17 cellular contexts compared by ENCODE assay signal in the genomic region with DNA sequence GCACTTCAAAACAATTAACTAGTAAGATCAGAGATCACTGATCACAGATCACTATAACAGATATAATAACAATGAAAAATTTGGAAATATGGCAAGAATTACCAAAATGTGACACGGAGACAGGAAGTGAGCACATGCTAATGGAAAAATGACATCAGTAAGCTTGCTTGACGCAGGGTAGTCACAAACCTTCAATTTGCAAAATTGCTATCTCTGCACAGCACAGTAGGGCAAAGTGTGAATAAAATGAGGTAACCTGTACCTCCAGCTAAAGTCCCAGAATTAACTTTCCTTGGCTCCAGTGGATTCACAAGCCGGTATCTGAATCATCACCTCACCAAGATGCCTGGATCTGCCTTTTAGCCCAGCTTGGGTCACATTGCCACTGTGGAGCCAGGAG. TPM values are rescaled to one million over a fixed set of nuclear protein-coding genes. Genes with fewer than 3 reads are reported as not detected.
DNase-seq lines count a peak whose midpoint lies in the region; ATAC-seq and TF ChIP-seq lines count a peak whose summit lies in the region.
"Had no signal": no experiment of that assay in that cellular context is flagged by ENCODE, and none has a peak within 500 bp of the region (broad histone marks: within the 10 kb centered on the region; RNA-seq: fewer than 3 reads in every experiment).

No MANE protein-coding gene starts in this region.

- no peak overlapping the region for H3K4me3 ChIP-seq in left ventricle myocardium inferior
- no peak overlapping the region for H3K4me3 ChIP-seq in heart right ventricle
- H3K4me3 ChIP-seq in esophagus muscularis mucosa: no peak overlapping the region
- no peak overlapping the region for H3K4me3 ChIP-seq in rectal smooth muscle tissue (ENCODE audit: low read length)
- no peak overlapping the region for H3K4me3 ChIP-seq in suprapubic skin
- H3K4me3 ChIP-seq: BLaER1 had no signal

- peaks cover 24% of the 10 kb centered on the region for H3K27me3 ChIP-seq in left ventricle myocardium inferior (ENCODE audit: low read depth)
- peaks cover 0 to 21% (median 0%) of the 10 kb centered on the region in 7 donors for H3K27me3 ChIP-seq in heart right ventricle
- peaks cover 0 to 22% (median 0%) of the 10 kb centered on the region in 4 donors for H3K27me3 ChIP-seq in esophagus muscularis mucosa
- H3K27me3 ChIP-seq in rectal smooth muscle tissue (ENCODE audit: control insufficient read depth, insufficient read depth, low read length): no peaks in the 10 kb centered on the region
- peaks cover 11% of the 10 kb centered on the region for H3K27me3 ChIP-seq in suprapubic skin

- H3K27ac ChIP-seq in left ventricle myocardium inferior (replicated peaks): peak overlapping the region; percentile 91
- peak overlapping the region in 2 of 10 donors; percentile 36 to 91 for H3K27ac ChIP-seq in heart right ventricle
- peak overlapping the region in 3 of 4 donors; percentile 11 to 79 (median 57) for H3K27ac ChIP-seq in esophagus muscularis mucosa (replicated peaks in 1 of 4)
- peak overlapping the region; percentile 48 for H3K27ac ChIP-seq in rectal smooth muscle tissue (ENCODE audit: low read depth, low read length)
- H3K27ac ChIP-seq in suprapubic skin: peak overlapping the region; percentile 95
- H3K27ac ChIP-seq: BLaER1 had no signal

- intact Hi-C loops in left ventricle myocardium inferior (cut with micrococcal nuclease): no loop called here
- intact Hi-C loops in heart right ventricle (cut with DNase I): no loop called here
- intact Hi-C loops in esophagus muscularis mucosa (cut with DNase I): no loop called here

- no peak for DNase-seq in left ventricle myocardium inferior
- DNase-seq in heart right ventricle: no peak
- DNase-seq in esophagus muscularis mucosa (ENCODE audit: extremely low spot score): no peak
- no peak for DNase-seq in suprapubic skin (ENCODE audit: low spot score in 2 of 2)
- DNase-seq in NCI-H446 treated with DMSO at 0.1 percent for 48 hours (lab: John Stamatoyannopoulos, UW): no peak
- DNase-seq: 8988T; AML-193; Caco-2; CD8-positive, alpha-beta memory T cell; DMS53; GF-D8; HCEC 1CT; HFFc6 had no signal

- TF ChIP-seq EP300 in esophagus muscularis mucosa (IDR thresholded peaks at IDR 0.05) (no peak), suprapubic skin (IDR thresholded peaks at IDR 0.05) (no peak)

- H3K9me3 ChIP-seq in left ventricle myocardium inferior (replicated peaks): no peaks in the 10 kb centered on the region
- H3K9me3 ChIP-seq in heart right ventricle: no peaks in the 10 kb centered on the region
- H3K9me3 ChIP-seq in esophagus muscularis mucosa: no peaks in the 10 kb centered on the region
- H3K9me3 ChIP-seq in suprapubic skin: no peaks in the 10 kb centered on the region
- H3K9me3 ChIP-seq: BLaER1, Caco-2 had no signal

- H3K4me1 ChIP-seq in left ventricle myocardium inferior (peaks cover 44% of the 10 kb centered on the region), heart right ventricle (peaks cover 0 to 45% (median 17%) of the 10 kb centered on the region in 9 donors), esophagus muscularis mucosa (peaks cover 14 to 50% (median 39%) of the 10 kb centered on the region in 4 donors), rectal smooth muscle tissue (ENCODE audit: control insufficient read depth, insufficient read depth, low read length) (peaks cover 7% of the 10 kb centered on the region), suprapubic skin (peaks cover 47% of the 10 kb centered on the region)
- H3K4me1 ChIP-seq: BLaER1, Caco-2 had no signal

- TF ChIP-seq POLR2A in esophagus muscularis mucosa (IDR thresholded peaks at IDR 0.05; ENCODE audit: low read depth) (no peak), suprapubic skin (IDR thresholded peaks at IDR 0.05) (no peak)

- TF ChIP-seq CTCF in left ventricle myocardium inferior (IDR thresholded peaks at IDR 0.05; ENCODE audit: borderline replicate concordance): no peak
- TF ChIP-seq CTCF in heart right ventricle (IDR thresholded peaks at IDR 0.05): no peak
- TF ChIP-seq CTCF in esophagus muscularis mucosa (IDR thresholded peaks at IDR 0.05): no peak
- no peak for TF ChIP-seq CTCF in suprapubic skin (IDR thresholded peaks at IDR 0.05)

- 83 to 87% methylated on average over 3 of the region's 3 CpGs for WGBS in heart right ventricle, 2 donors
- 91% methylated on average over 3 of the region's 3 CpGs for WGBS in esophagus muscularis mucosa
- WGBS in suprapubic skin: 90% methylated on average over 3 of the region's 3 CpGs

- no peak for ATAC-seq in heart right ventricle
- ATAC-seq in SK-N-SH treated with all-trans-retinoic acid at 6 μM for 48 hours: no peak
- no peak for ATAC-seq in HG03439 (IDR thresholded peaks at IDR 0.05; ENCODE audit: unreplicated experiment)

- no peak overlapping the region for H3K9ac ChIP-seq in rectal smooth muscle tissue (ENCODE audit: low read length)
- H3K9ac ChIP-seq: BLaER1 had no signal

- H3K36me3 ChIP-seq in left ventricle myocardium inferior (no peaks in the 10 kb centered on the region), heart right ventricle (no peaks in the 10 kb centered on the region), esophagus muscularis mucosa (no peaks in the 10 kb centered on the region), rectal smooth muscle tissue (ENCODE audit: control insufficient read depth, insufficient read depth, low read length) (no peaks in the 10 kb centered on the region), suprapubic skin (no peaks in the 10 kb centered on the region)
- H3K36me3 ChIP-seq: BLaER1 had no signal

TF ChIP-seq in SK-N-SH treated with all-trans-retinoic acid at 6 μM for 48 hours, 23 proteins besides CTCF, POLR2A, EP300 and RAD21:
- TF ChIP-seq ISL1 (CRISPR knock-in tag; IDR thresholded peaks at IDR 0.05): no peak
- TF ChIP-seq RARB (CRISPR knock-in tag; IDR thresholded peaks at IDR 0.05): no peak
- TF ChIP-seq PPARA (CRISPR knock-in tag; IDR thresholded peaks at IDR 0.05; ENCODE audit: borderline replicate concordance): no peak
- TF ChIP-seq, protein P1, sequence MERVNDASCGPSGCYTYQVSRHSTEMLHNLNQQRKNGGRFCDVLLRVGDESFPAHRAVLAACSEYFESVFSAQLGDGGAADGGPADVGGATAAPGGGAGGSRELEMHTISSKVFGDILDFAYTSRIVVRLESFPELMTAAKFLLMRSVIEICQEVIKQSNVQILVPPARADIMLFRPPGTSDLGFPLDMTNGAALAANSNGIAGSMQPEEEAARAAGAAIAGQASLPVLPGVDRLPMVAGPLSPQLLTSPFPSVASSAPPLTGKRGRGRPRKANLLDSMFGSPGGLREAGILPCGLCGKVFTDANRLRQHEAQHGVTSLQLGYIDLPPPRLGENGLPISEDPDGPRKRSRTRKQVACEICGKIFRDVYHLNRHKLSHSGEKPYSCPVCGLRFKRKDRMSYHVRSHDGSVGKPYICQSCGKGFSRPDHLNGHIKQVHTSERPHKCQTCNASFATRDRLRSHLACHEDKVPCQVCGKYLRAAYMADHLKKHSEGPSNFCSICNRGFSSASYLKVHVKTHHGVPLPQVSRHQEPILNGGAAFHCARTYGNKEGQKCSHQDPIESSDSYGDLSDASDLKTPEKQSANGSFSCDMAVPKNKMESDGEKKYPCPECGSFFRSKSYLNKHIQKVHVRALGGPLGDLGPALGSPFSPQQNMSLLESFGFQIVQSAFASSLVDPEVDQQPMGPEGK (CRISPR knock-in tag; IDR thresholded peaks at IDR 0.05; ENCODE audit: borderline replicate concordance): no peak
TF ChIP-seq in SK-N-SH treated with all-trans-retinoic acid at 6 μM for 48 hours: peak in this region for 0.

RNA-seq across cellular contexts. Expression of a gene that starts 4.2 kb away (rescaled TPM):
- total RNA-seq in left ventricle myocardium inferior: 87.4 TPM
- total RNA-seq in heart right ventricle: 100 to 1,000 TPM in 5 of 10 donors, 10 to 100 TPM in 5; 42.3 to 157 (median 88.0) TPM
- 100 to 1,000 TPM in 1 of 2 donors, 10 to 100 TPM in 1; 36.1 to 119 TPM for polyA plus RNA-seq in heart right ventricle
- total RNA-seq in esophagus muscularis mucosa: 100 to 1,000 TPM; 211 to 368 (median 256) TPM
- total RNA-seq in suprapubic skin: 100 to 1,000 TPM in 2 of 4 donors, 10 to 100 TPM in 2; 71.4 to 175 (median 120) TPM
- total RNA-seq: CD8-positive, alpha-beta memory T cell had no signal
- polyA plus RNA-seq: CD8-positive, alpha-beta memory T cell had no signal

RNA-seq across cellular contexts. Expression of a gene that starts 34.1 kb away (rescaled TPM):
- total RNA-seq in left ventricle myocardium inferior (6.9 TPM), heart right ventricle (10 to 100 TPM in 1 of 10 donors, 1 to 10 TPM in 9; 4.7 to 10.9 (median 7.0) TPM), esophagus muscularis mucosa (10 to 100 TPM in 3 of 4 donors, 1 to 10 TPM in 1; 9.6 to 12.9 (median 12.0) TPM), suprapubic skin (10 to 100 TPM; 12.1 to 19.7 (median 18.1) TPM)
- polyA plus RNA-seq in heart right ventricle: 1 to 10 TPM; 4.0 to 8.1 TPM
